ENCODE assay signal across 23 cellular contexts in the genomic region with DNA sequence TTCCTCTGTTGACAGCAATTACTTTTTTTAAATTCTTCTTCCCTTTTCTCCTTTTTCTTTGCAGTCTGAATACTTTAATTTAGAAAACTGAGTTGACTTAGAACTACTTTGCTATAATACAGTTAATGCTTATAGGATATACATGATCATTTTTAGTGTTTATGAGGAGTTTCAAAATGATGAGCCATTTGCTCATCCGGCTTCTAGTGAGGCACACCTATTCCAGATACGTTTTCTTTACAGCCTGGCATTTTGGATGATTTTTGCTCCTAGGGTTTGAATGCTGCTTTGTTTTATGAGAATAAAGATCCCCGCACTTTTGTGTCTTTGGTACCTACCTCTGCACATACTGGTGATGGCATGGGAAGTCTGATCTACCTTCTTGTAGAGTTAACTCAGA. TPM values are rescaled to one million over a fixed set of nuclear protein-coding genes. Genes with fewer than 3 reads are reported as not detected.
DNase-seq lines count a peak whose midpoint lies in the region; ATAC-seq, FAIRE-seq and TF ChIP-seq lines count a peak whose summit lies in the region.
"Had no signal": no experiment of that assay in that cellular context is flagged by ENCODE, and none has a peak within 500 bp of the region (broad histone marks: within the 10 kb centered on the region; RNA-seq: fewer than 3 reads in every experiment).

No MANE protein-coding gene starts in this region.

- H3K4me1 ChIP-seq in GM12878 (ENCODE audit: control insufficient read depth, insufficient read depth, low read length): no peaks in the 10 kb centered on the region
- H3K4me1 ChIP-seq: upper lobe of right lung had no signal

- no peak for TF ChIP-seq RAD21 in GM12878 (IDR thresholded peaks at IDR 0.05; ENCODE audit: insufficient read depth, low read depth, low read length)

- H3K79me2 ChIP-seq in GM12878 (ENCODE audit: control insufficient read depth, insufficient read depth, low read length): no peaks in the 10 kb centered on the region

- peak overlapping the region; percentile 36 for H3K27ac Mint-ChIP-seq in activated CD8-positive, alpha-beta memory T cell treated with anti-CD3 and anti-CD28 coated beads, Interleukin-2, amount 10 ng/mL, durations not matched to agents 7 days and 5 days
- H3K27ac Mint-ChIP-seq: T-helper 2 cell treated with Interferon-gamma antibody and Interleukin-4, amounts not matched to agents 5 μg/mL and 100 μg/mL, for 36 hours had no signal

- H3K9me3 Mint-ChIP-seq in activated CD8-positive, alpha-beta memory T cell treated with anti-CD3 and anti-CD28 coated beads, Interleukin-2, amount 10 ng/mL, durations not matched to agents 7 days and 5 days (ENCODE audit: low read depth): no peaks in the 10 kb centered on the region
- H3K9me3 Mint-ChIP-seq: neural crest cell; T-helper 2 cell treated with Interferon-gamma antibody and Interleukin-4, amounts not matched to agents 5 μg/mL and 100 μg/mL, for 36 hours had no signal

- H3K4me3 Mint-ChIP-seq in activated CD8-positive, alpha-beta memory T cell treated with anti-CD3 and anti-CD28 coated beads, Interleukin-2, amount 10 ng/mL, durations not matched to agents 7 days and 5 days: no peak overlapping the region
- H3K4me3 Mint-ChIP-seq: activated naive CD8-positive, alpha-beta T cell; neural crest cell; T-helper 2 cell treated with Interferon-gamma antibody and Interleukin-4, amounts not matched to agents 5 μg/mL and 100 μg/mL, for 36 hours had no signal

- in situ Hi-C loops in GM12878 (cut with MboI): no loop called here

- H3K4me2 ChIP-seq in GM12878 (ENCODE audit: control insufficient read depth, insufficient read depth): no peak overlapping the region

- no peaks in the 10 kb centered on the region for H4K20me1 ChIP-seq in GM12878 (ENCODE audit: control insufficient read depth, insufficient read depth)

- no peak overlapping the region for H3K27ac ChIP-seq in GM12878 (ENCODE audit: control insufficient read depth, insufficient read depth)
- H3K27ac ChIP-seq: 22Rv1, gastroesophageal sphincter, skin epidermis, upper lobe of right lung had no signal

- H3K4me1 Mint-ChIP-seq in activated CD8-positive, alpha-beta memory T cell treated with anti-CD3 and anti-CD28 coated beads, Interleukin-2, amount 10 ng/mL, durations not matched to agents 7 days and 5 days: peaks cover 9% of the 10 kb centered on the region
- H3K4me1 Mint-ChIP-seq: neural crest cell had no signal

- TF ChIP-seq CTCF in GM12878 (IDR thresholded peaks at IDR 0.05 in 2 of 3, conservative IDR thresholded peaks at IDR 0.05 in 1 of 3; ENCODE audit: control insufficient read depth in 2 of 3, extremely low read depth in 1 of 3, insufficient read depth in 1 of 3, low read depth in 3 of 3, low read length in 3 of 3): no peak

- no peak for ATAC-seq in activated CD8-positive, alpha-beta memory T cell treated with anti-CD3 and anti-CD28 coated beads, Interleukin-2, amount 10 ng/mL, durations not matched to agents 7 days and 5 days
- ATAC-seq in GM12878: no peak
- no peak for ATAC-seq in GM21360 (IDR thresholded peaks at IDR 0.05; ENCODE audit: unreplicated experiment)
- ATAC-seq: esophagus mucosa, upper lobe of right lung had no signal

- CTCF ChIA-PET in activated CD8-positive, alpha-beta memory T cell treated with anti-CD3 and anti-CD28 coated beads, Interleukin-2, amount 10 ng/mL, durations not matched to agents 7 days and 5 days (lab: Charles Lee): no interaction called here
- CTCF ChIA-PET in GM12878 (lab: Yijun Ruan, JAX): no interaction called here

- no peaks in the 10 kb centered on the region for H3K27me3 Mint-ChIP-seq in activated CD8-positive, alpha-beta memory T cell treated with anti-CD3 and anti-CD28 coated beads, Interleukin-2, amount 10 ng/mL, durations not matched to agents 7 days and 5 days
- H3K27me3 Mint-ChIP-seq: activated naive CD8-positive, alpha-beta T cell had no signal

- no peaks in the 10 kb centered on the region for H3K27me3 ChIP-seq in GM12878 (replicated peaks in 1 of 2; ENCODE audit: control insufficient read depth in 2 of 2, insufficient read depth in 2 of 2, low read length in 1 of 2)
- H3K27me3 ChIP-seq: gastroesophageal sphincter, upper lobe of right lung had no signal

- POLR2A ChIA-PET in GM12878 (lab: Charles Lee): interaction anchor here (1.7 kb wide), 1 partner anchor 13 kb away, joined by 5 read pairs; no protein-coding TSS in a partner anchor

- RAD21 ChIA-PET in GM12878 (lab: Charles Lee; ENCODE audit: unreplicated experiment): no interaction called here

- BruUV-seq in GM12878 (replicated peaks; lab: Mats Ljungman, UMichigan): TSS peak; percentile 63

- no peak for DNase-seq in activated CD8-positive, alpha-beta memory T cell treated with anti-CD3 and anti-CD28 coated beads, Interleukin-2, amount 10 ng/mL, durations not matched to agents 7 days and 5 days
- DNase-seq in activated CD8-positive, alpha-beta memory T cell treated with anti-CD3 and anti-CD28 coated beads, Interleukin-2, amount 50 U/mL, for 4 hours: no peak
- DNase-seq in ELR (ENCODE audit: low read depth) (peak; percentile 73), GM12878 (ENCODE audit: low read depth, low spot score) (no peak), iris pigment epithelial cell (ENCODE audit: low read depth) (peak; percentile 24), hippocampal formation (lab: John Stamatoyannopoulos, UW) (no peak), GM19240 (ENCODE audit: insufficient read length, low spot score) (no peak)
- DNase-seq: activated CD4-positive, alpha-beta T cell treated with anti-CD3 and anti-CD28 coated beads for 4 hours; kidney; NCI-H1048; NCI-H1694 treated with DMSO at 0.1 percent for 48 hours; NCI-H526 treated with DMSO at 0.1 percent for 48 hours; posterior cingulate gyrus; upper lobe of right lung had no signal

- SMC1A ChIA-PET in GM12878 (lab: Charles Lee; ENCODE audit: uncharacterized antibody, unreplicated experiment): interaction anchor here (0.6 to 1.3 kb wide), 3 partner anchors 10 to 43 kb away, joined by 3 read pairs; no protein-coding TSS in a partner anchor

- WGBS in GM12878 (ENCODE audit: insufficient coverage, insufficient replicate concordance, low lambda C conversion rate, missing lambda C conversion rate): 79% methylated on average over 3 of the region's 3 CpGs

- TF ChIP-seq POLR2A in GM12878 (IDR thresholded peaks at IDR 0.05; ENCODE audit: low read depth, low read length): no peak

- intact Hi-C loops in GM12878 (cut with micrococcal nuclease; ENCODE audit: unreplicated experiment): no loop called here

- peaks cover 37% of the 10 kb centered on the region for H3K36me3 Mint-ChIP-seq in activated CD8-positive, alpha-beta memory T cell treated with anti-CD3 and anti-CD28 coated beads, Interleukin-2, amount 10 ng/mL, durations not matched to agents 7 days and 5 days

- H3K9me3 ChIP-seq in GM12878 (replicated peaks; ENCODE audit: control insufficient read depth, insufficient read depth, low read length): no peaks in the 10 kb centered on the region
- H3K9me3 ChIP-seq: gastroesophageal sphincter, upper lobe of right lung had no signal

- no peak for FAIRE-seq in GM12878 (lab: Jason Lieb, UNC)
- FAIRE-seq: kidney had no signal

- peaks cover 4 to 26% of the 10 kb centered on the region in 2 experiments for H3K36me3 ChIP-seq in GM12878 (ENCODE audit: control insufficient read depth in 2 of 2, insufficient read depth in 2 of 2, low read length in 1 of 2)

- no peak for TF ChIP-seq EP300 in GM12878 (IDR thresholded peaks at IDR 0.05; ENCODE audit: borderline replicate concordance in 1 of 2, control insufficient read depth in 1 of 2, low read depth in 2 of 2, low read length in 2 of 2)

- H3K4me3 ChIP-seq in GM12878: no peak overlapping the region
- H3K4me3 ChIP-seq: gastroesophageal sphincter, lung, skin epidermis, upper lobe of right lung had no signal

- no peak overlapping the region for H2AFZ ChIP-seq in GM12878 (ENCODE audit: control insufficient read depth, low read depth, low read length)

- H3K9ac ChIP-seq in GM12878 (ENCODE audit: control insufficient read depth, insufficient read depth, low read length): no peak overlapping the region

RNA-seq across cellular contexts. Expression of gene EIF5B, which starts 52.8 kb away (rescaled TPM):
- 10 to 100 TPM; 45.0 to 62.1 TPM for total RNA-seq in activated CD8-positive, alpha-beta memory T cell treated with anti-CD3 and anti-CD28 coated beads, Interleukin-2, amount 10 ng/mL, durations not matched to agents 7 days and 5 days
- 71.7 and 75.7 TPM in 2 replicates for total RNA-seq in GM12878 (2013; cell fraction: nucleolus; rRNA removed)
- 37.6 and 42.0 TPM in 2 replicates for total RNA-seq in GM12878 (2014; rRNA removed)
- total RNA-seq in GM12878 (2014; rRNA removed; fragmentation: Illumina TruSeq; extraction: Trizol): 33.9 and 38.7 TPM in 2 replicates
- total RNA-seq in GM12878 (2021): 47.0 and 53.8 TPM in 2 replicates
- polyA plus RNA-seq in GM12878 (2011; ENCODE audit: low read depth): 26.3 TPM
- 21.7 and 22.1 TPM in 2 replicates for polyA plus RNA-seq in GM12878 (2011; rRNA removed)
- 13.9 and 23.8 TPM in 2 replicates for polyA plus RNA-seq in GM12878 (2011; cell fraction: cytosol; rRNA removed)
- polyA plus RNA-seq in GM12878 (2011; cell fraction: nucleus; rRNA removed): 30.4 and 39.6 TPM in 2 replicates
- polyA plus RNA-seq in GM12878 (2012): 49.7 and 50.1 TPM in 2 replicates
- polyA plus RNA-seq in GM12878 (2014; fragmentation: Illumina TruSeq; extraction: Trizol): 119 and 143 TPM in 2 replicates
- 10 to 100 TPM; 38.2 to 52.4 TPM for polyA plus RNA-seq in GM12878 (2014; fragmentation: Nextera tagmentation; extraction: Ambion mirVana)
- polyA plus RNA-seq in GM12878 (2014; rRNA removed): 36.7 and 37.2 TPM in 2 replicates
- 10 to 100 TPM; 43.5 to 46.7 TPM for polyA plus RNA-seq in GM12878 (2016; fragmentation: Nextera tagmentation; extraction: Ambion mirVana)
- 45.9 and 49.7 TPM in 2 replicates for polyA minus RNA-seq in GM12878 (2011; rRNA and poly(A)+ RNA removed)
- 5.3 and 7.8 TPM in 2 replicates for polyA minus RNA-seq in GM12878 (2011; cell fraction: cytosol; rRNA and poly(A)+ RNA removed)
- polyA minus RNA-seq in GM12878 (2011; cell fraction: nucleus; rRNA and poly(A)+ RNA removed): 34.8 and 50.1 TPM in 2 replicates

RNA-seq across cellular contexts. Expression of gene TXNDC9, which starts 53.8 kb away (rescaled TPM):
- 10 to 100 TPM; 29.0 to 34.1 TPM for total RNA-seq in activated CD8-positive, alpha-beta memory T cell treated with anti-CD3 and anti-CD28 coated beads, Interleukin-2, amount 10 ng/mL, durations not matched to agents 7 days and 5 days
- total RNA-seq in GM12878 (2013; cell fraction: nucleolus; rRNA removed): 57.0 and 64.5 TPM in 2 replicates
- total RNA-seq in GM12878 (2014; rRNA removed) (37.4 and 45.4 TPM in 2 replicates), GM12878 (2014; rRNA removed; fragmentation: Illumina TruSeq; extraction: Trizol) (48.2 and 53.1 TPM in 2 replicates), GM12878 (2021) (26.6 and 28.8 TPM in 2 replicates)
- polyA plus RNA-seq in GM12878 (2011; ENCODE audit: low read depth): 14.9 TPM
- polyA plus RNA-seq in GM12878 (2011; rRNA removed) (37.0 and 57.1 TPM in 2 replicates), GM12878 (2014; fragmentation: Illumina TruSeq; extraction: Trizol) (48.6 and 56.8 TPM in 2 replicates), GM12878 (2014; fragmentation: Nextera tagmentation; extraction: Ambion mirVana) (100 to 1,000 TPM; 136 to 170 TPM), GM12878 (2014; rRNA removed) (23.0 and 27.0 TPM in 2 replicates), GM12878 (2016; fragmentation: Nextera tagmentation; extraction: Ambion mirVana) (10 to 100 TPM; 76.0 to 77.3 TPM)
- polyA plus RNA-seq in GM12878 (2011; cell fraction: cytosol; rRNA removed): 17.3 and 20.7 TPM in 2 replicates
- polyA plus RNA-seq in GM12878 (2011; cell fraction: nucleus; rRNA removed): 15.2 and 15.7 TPM in 2 replicates
- 18.2 and 19.3 TPM in 2 replicates for polyA plus RNA-seq in GM12878 (2012)
- 18.5 and 18.9 TPM in 2 replicates for polyA minus RNA-seq in GM12878 (2011; rRNA and poly(A)+ RNA removed)
- polyA minus RNA-seq in GM12878 (2011; cell fraction: cytosol; rRNA and poly(A)+ RNA removed): 5.1 and 7.4 TPM in 2 replicates
- 9.7 and 19.8 TPM in 2 replicates for polyA minus RNA-seq in GM12878 (2011; cell fraction: nucleus; rRNA and poly(A)+ RNA removed)

Comparison
In these comparisons a context has a peak if more than half of its experiments do, and no peak if none do; other contexts are left out.
1. DNase-seq: peak in ELR (single experiment) and iris pigment epithelial cell (single experiment); none in activated CD8-positive, alpha-beta memory T cell treated with anti-CD3 and anti-CD28 coated beads, Interleukin-2, amount 10 ng/mL, durations not matched to agents 7 days and 5 days (single experiment), activated CD8-positive, alpha-beta memory T cell treated with anti-CD3 and anti-CD28 coated beads, Interleukin-2, amount 50 U/mL, for 4 hours (single experiment), GM12878 (single experiment), hippocampal formation (0 of 2) and GM19240 (single experiment).